ENCODE assay signal across 24 cellular contexts in the genomic region with DNA sequence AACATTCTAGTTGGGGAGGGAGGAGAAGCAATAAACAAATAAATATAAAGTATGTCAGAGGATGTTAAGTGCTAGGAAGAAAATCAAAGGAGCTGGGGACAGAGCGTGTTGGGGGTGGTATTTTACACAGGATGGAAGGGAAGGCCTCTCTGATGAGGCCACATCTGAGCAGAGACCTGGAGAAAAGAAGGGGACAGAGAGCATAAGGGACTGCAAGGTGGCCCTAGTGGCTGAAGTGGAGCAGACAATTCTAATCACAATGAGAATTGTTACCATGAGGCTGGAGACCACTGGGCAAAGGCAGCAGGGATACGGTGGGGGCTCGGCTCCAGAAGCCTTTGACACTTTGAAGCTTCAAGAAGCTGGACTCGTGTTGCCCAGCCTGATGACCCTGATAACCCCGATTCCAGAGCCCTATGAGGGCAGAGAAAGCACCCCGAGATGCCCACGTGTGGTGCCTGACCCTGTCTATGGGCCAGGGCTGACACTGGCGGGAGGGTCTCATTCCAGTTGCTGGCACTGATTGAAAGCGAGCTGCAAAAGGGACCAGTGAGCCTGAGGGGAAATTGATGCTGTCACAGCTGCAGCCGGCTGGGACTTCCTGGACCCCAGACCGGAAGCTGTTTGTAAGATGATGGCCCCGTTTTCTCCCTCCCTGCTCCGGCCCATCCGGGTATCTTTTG.
"Had no signal": no experiment of that assay in that cellular context is flagged by ENCODE, and none has a peak within 500 bp of the region (broad histone marks: within the 10 kb centered on the region; RNA-seq: fewer than 3 reads in every experiment).

No MANE protein-coding gene starts in this region.

- H3K4me1 Mint-ChIP-seq: immature natural killer cell; natural killer cell; stimulated activated memory B cell treated with anti-CD40 and anti-IgM and Interleukin-4, amounts not matched to agents 10 μg/mL and 1 μg/mL and 100 μg/mL, for 72 hours had no signal

- H3K27me3 Mint-ChIP-seq: stimulated activated memory B cell treated with anti-CD40 and anti-IgM and Interleukin-4, amounts not matched to agents 10 μg/mL and 1 μg/mL and 100 μg/mL, for 72 hours had no signal

- H3K36me3 Mint-ChIP-seq: natural killer cell; stimulated activated memory B cell treated with anti-CD40 and anti-IgM and Interleukin-4, amounts not matched to agents 10 μg/mL and 1 μg/mL and 100 μg/mL, for 72 hours had no signal

- DNase-seq: activated CD4-positive, CD25-positive, alpha-beta regulatory T cell treated with anti-CD3 and anti-CD28 coated beads, Interleukin-2, amount 50 U/mL, for 72 hours; activated naive CD4-positive, alpha-beta T cell treated with anti-CD3 and anti-CD28 coated beads for 36 hours; activated T-cell treated with anti-CD3 and anti-CD28 coated beads, Interleukin-2, amount 50 U/mL, for 1 hour; amygdala; cerebellar nuclear complex; erythroblast; foreskin keratinocyte; immature natural killer cell; kidney glomerular epithelial cell; left ventricle myocardium superior; mammary epithelial cell; midbrain; natural killer cell; occipital lobe; sigmoid colon; stimulated activated CD4-positive, alpha-beta T cell treated with anti-CD3 and anti-CD28 coated beads, Interleukin-15, amount 100 ng/mL, for 24 hours; stomach; transverse colon; WERI-Rb-1 had no signal

- H3K27ac ChIP-seq: coronary artery, foreskin keratinocyte, sigmoid colon, stomach, suprapubic skin, transverse colon, vagina, WERI-Rb-1 had no signal

- H3K9me3 Mint-ChIP-seq: immature natural killer cell; natural killer cell; stimulated activated memory B cell treated with anti-CD40 and anti-IgM and Interleukin-4, amounts not matched to agents 10 μg/mL and 1 μg/mL and 100 μg/mL, for 72 hours had no signal

- H3K27me3 ChIP-seq: sigmoid colon, suprapubic skin, transverse colon, vagina had no signal

- H3K9me3 ChIP-seq: sigmoid colon, stomach, suprapubic skin, transverse colon, vagina had no signal

- H3K4me1 ChIP-seq: foreskin keratinocyte, sigmoid colon, stomach, suprapubic skin, transverse colon, vagina had no signal

- H3K4me3 ChIP-seq: coronary artery, sigmoid colon, smooth muscle cell, stomach, suprapubic skin, transverse colon, vagina had no signal

- ATAC-seq: foreskin keratinocyte; left ventricle myocardium superior; natural killer cell; stimulated activated memory B cell treated with anti-CD40 and anti-IgM and Interleukin-4, amounts not matched to agents 10 μg/mL and 1 μg/mL and 100 μg/mL, for 72 hours had no signal

- H3K4me3 Mint-ChIP-seq: activated naive CD4-positive, alpha-beta T cell treated with anti-CD3 and anti-CD28 coated beads for 36 hours; immature natural killer cell; natural killer cell; stimulated activated memory B cell treated with anti-CD40 and anti-IgM and Interleukin-4, amounts not matched to agents 10 μg/mL and 1 μg/mL and 100 μg/mL, for 72 hours had no signal

- H3K36me3 ChIP-seq: sigmoid colon, stomach, suprapubic skin, transverse colon, vagina, WERI-Rb-1 had no signal

- H3K27ac Mint-ChIP-seq: activated naive CD4-positive, alpha-beta T cell treated with anti-CD3 and anti-CD28 coated beads for 36 hours; immature natural killer cell; natural killer cell; stimulated activated memory B cell treated with anti-CD40 and anti-IgM and Interleukin-4, amounts not matched to agents 10 μg/mL and 1 μg/mL and 100 μg/mL, for 72 hours had no signal
